12 cellular contexts compared by ENCODE assay signal in the genomic region with DNA sequence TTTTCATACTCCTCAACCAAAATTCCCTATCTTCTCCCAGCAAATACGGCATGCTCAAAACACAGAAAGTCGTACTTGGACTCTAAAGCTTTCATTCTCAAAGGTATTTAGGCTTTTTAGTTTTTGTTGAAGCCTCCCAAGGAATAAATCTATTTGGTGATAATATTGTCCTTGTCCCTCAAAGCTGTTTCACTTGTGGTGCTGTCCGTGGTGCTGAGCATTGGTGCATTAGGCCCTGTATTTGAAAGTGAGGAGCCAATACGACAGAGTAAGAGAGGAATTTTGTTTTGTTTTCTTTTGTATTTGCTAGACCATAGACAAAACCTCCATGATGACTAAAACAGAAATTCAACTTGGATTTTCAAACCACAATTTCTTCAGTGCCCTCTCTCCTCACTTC. TPM values are rescaled to one million over a fixed set of nuclear protein-coding genes. Genes with fewer than 3 reads are reported as not detected.
DNase-seq lines count a peak whose midpoint lies in the region; ATAC-seq and TF ChIP-seq lines count a peak whose summit lies in the region.
"Had no signal": no experiment of that assay in that cellular context is flagged by ENCODE, and none has a peak within 500 bp of the region (broad histone marks: within the 10 kb centered on the region; RNA-seq: fewer than 3 reads in every experiment).

No MANE protein-coding gene starts in this region.

- H3K27ac Mint-ChIP-seq in activated CD4-positive, alpha-beta memory T cell treated with anti-CD3 and anti-CD28 coated beads, Interleukin-2, amount 10 ng/mL, durations not matched to agents 7 days and 5 days: no peak overlapping the region

- POLR2A ChIA-PET in activated CD4-positive, alpha-beta memory T cell treated with anti-CD3 and anti-CD28 coated beads, Interleukin-2, amount 10 ng/mL, durations not matched to agents 7 days and 5 days (lab: Charles Lee): no interaction called here

- TF ChIP-seq POLR2A in lower leg skin (IDR thresholded peaks at IDR 0.05): no peak

- no peaks in the 10 kb centered on the region for H3K4me1 Mint-ChIP-seq in activated CD4-positive, alpha-beta memory T cell treated with anti-CD3 and anti-CD28 coated beads, Interleukin-2, amount 10 ng/mL, durations not matched to agents 7 days and 5 days

- intact Hi-C loops in lower leg skin (cut with DNase I; ENCODE audit: low total_unique reads): no loop called here

- TF ChIP-seq CTCF in lower leg skin (IDR thresholded peaks at IDR 0.05): no peak

- in situ Hi-C loops in Caki2 (cut with HindIII; ENCODE audit: low pct_unique_long_range_greater_than_20kb, low sequenced_read_pairs): no loop called here

- DNase-seq in Caki2 (ENCODE audit: low read depth) (peak; percentile 41), HT-29 (ENCODE audit: low spot score) (peak; percentile 45), iPS-NIHi7 (ENCODE audit: extremely low spot score) (peak; percentile 62), lower leg skin (ENCODE audit: low spot score in 2 of 2) (no peak), medulla oblongata (ENCODE audit: extremely low spot score) (no peak)
- DNase-seq in activated CD4-positive, alpha-beta memory T cell treated with anti-CD3 and anti-CD28 coated beads, Interleukin-2, amount 10 ng/mL, durations not matched to agents 7 days and 5 days: peak; percentile 40
- DNase-seq in central memory CD4-positive, alpha-beta T cell: no peak
- DNase-seq: effector CD8-positive, alpha-beta T cell; GF-D8; GOT3; NCI-H1048 had no signal

- H3K4me3 ChIP-seq in lower leg skin (ENCODE audit: low read depth, poor library complexity, severe bottlenecking): no peak overlapping the region

- H3K9me3 Mint-ChIP-seq in activated CD4-positive, alpha-beta memory T cell treated with anti-CD3 and anti-CD28 coated beads, Interleukin-2, amount 10 ng/mL, durations not matched to agents 7 days and 5 days: peaks cover 3% of the 10 kb centered on the region

- no peaks in the 10 kb centered on the region for H3K36me3 Mint-ChIP-seq in activated CD4-positive, alpha-beta memory T cell treated with anti-CD3 and anti-CD28 coated beads, Interleukin-2, amount 10 ng/mL, durations not matched to agents 7 days and 5 days (ENCODE audit: low read depth)

- no peak for ATAC-seq in GM21381 (IDR thresholded peaks at IDR 0.05; ENCODE audit: unreplicated experiment)

- CTCF ChIA-PET in activated CD4-positive, alpha-beta memory T cell treated with anti-CD3 and anti-CD28 coated beads, Interleukin-2, amount 10 ng/mL, durations not matched to agents 7 days and 5 days (lab: Charles Lee): no interaction called here

- peaks cover 24% of the 10 kb centered on the region for H3K27me3 Mint-ChIP-seq in activated CD4-positive, alpha-beta memory T cell treated with anti-CD3 and anti-CD28 coated beads, Interleukin-2, amount 10 ng/mL, durations not matched to agents 7 days and 5 days

- 22 to 25% methylated on average over 4 of the region's 4 CpGs for WGBS in lower leg skin, 2 donors

- H3K4me3 Mint-ChIP-seq in activated CD4-positive, alpha-beta memory T cell treated with anti-CD3 and anti-CD28 coated beads, Interleukin-2, amount 10 ng/mL, durations not matched to agents 7 days and 5 days: no peak overlapping the region

RNA-seq across cellular contexts. Expression of a gene that starts 3.2 kb away (rescaled TPM):
- total RNA-seq in Caki2 (2014; rRNA removed; shearing (Covaris generic); ENCODE audit: low replicate concordance): not detected in 2 replicates
- not detected in 2 replicates for total RNA-seq in HT-29 (2014; rRNA removed; shearing (Covaris generic))
- total RNA-seq in activated CD4-positive, alpha-beta memory T cell treated with anti-CD3 and anti-CD28 coated beads, Interleukin-2, amount 10 ng/mL, durations not matched to agents 7 days and 5 days: not detected
- not detected for total RNA-seq in lower leg skin

RNA-seq across cellular contexts. Expression of a gene that starts 56.6 kb away (rescaled TPM):
- total RNA-seq in Caki2 (2014; rRNA removed; shearing (Covaris generic); ENCODE audit: low replicate concordance): not detected in 2 replicates
- total RNA-seq in HT-29 (2014; rRNA removed; shearing (Covaris generic)): not detected in 2 replicates
- not detected for total RNA-seq in activated CD4-positive, alpha-beta memory T cell treated with anti-CD3 and anti-CD28 coated beads, Interleukin-2, amount 10 ng/mL, durations not matched to agents 7 days and 5 days
- not detected for total RNA-seq in lower leg skin

RNA-seq across cellular contexts. Expression of a gene that starts 59.2 kb away (rescaled TPM):
- 16.4 and 18.8 TPM in 2 replicates for total RNA-seq in Caki2 (2014; rRNA removed; shearing (Covaris generic); ENCODE audit: low replicate concordance)
- total RNA-seq in HT-29 (2014; rRNA removed; shearing (Covaris generic)): 18.8 and 21.9 TPM in 2 replicates
- 10 to 100 TPM; 14.8 to 15.2 TPM for total RNA-seq in activated CD4-positive, alpha-beta memory T cell treated with anti-CD3 and anti-CD28 coated beads, Interleukin-2, amount 10 ng/mL, durations not matched to agents 7 days and 5 days
- total RNA-seq in lower leg skin: 10 to 100 TPM; 12.4 to 19.0 (median 14.3) TPM

Comparison
In these comparisons a context has a peak if more than half of its experiments do, and no peak if none do; other contexts are left out.
1. DNase-seq: peak in Caki2 (single experiment), HT-29 (single experiment), activated CD4-positive, alpha-beta memory T cell treated with anti-CD3 and anti-CD28 coated beads, Interleukin-2, amount 10 ng/mL, durations not matched to agents 7 days and 5 days (single experiment) and iPS-NIHi7 (single experiment); none in lower leg skin (0 of 2), central memory CD4-positive, alpha-beta T cell (single experiment) and medulla oblongata (single experiment).